2 cellular contexts compared by ENCODE assay signal in genomic region chr1:208107817-208108608, GRCh38.
A peak's percentile ranks its signal among the peaks of the same experiment; 100 is the strongest.
TF ChIP-seq lines count a peak whose summit lies in the region.

No MANE protein-coding gene starts in this region.

TF ChIP-seq in A549, 52 proteins besides CTCF, POLR2A, EP300 and RAD21:
- TF ChIP-seq FOSL2 (IDR thresholded peaks at IDR 0.05) (peak; percentile 20; the same call in 1 of the 2 replicates), FOSL2 (CRISPR knock-in tag; IDR thresholded peaks at IDR 0.05) (no peak), RCOR1 (IDR thresholded peaks at IDR 0.05; ENCODE audit: low read depth, low read length) (no peak), NR3C1 (IDR thresholded peaks at IDR 0.05) (no peak)

TF ChIP-seq in IMR-90, 13 proteins besides CTCF, POLR2A, EP300 and RAD21 (continued from another document):
- no peak for TF ChIP-seq BHLHE40 (IDR thresholded peaks at IDR 0.05; ENCODE audit: low read depth, low read length)
TF ChIP-seq in IMR-90: peak in this region for 1.
